9 cellular contexts compared by ENCODE assay signal in genomic region chr17:2011421-2012371, GRCh38. TPM values are rescaled to one million over a fixed set of nuclear protein-coding genes. Genes with fewer than 3 reads are reported as not detected.
DNase-seq lines count a peak whose midpoint lies in the region; ATAC-seq and TF ChIP-seq lines count a peak whose summit lies in the region.
"Had no signal": no experiment of that assay in that cellular context is flagged by ENCODE, and none has a peak within 500 bp of the region (broad histone marks: within the 10 kb centered on the region; RNA-seq: fewer than 3 reads in every experiment).

No MANE protein-coding gene starts in this region.

- H2AFZ ChIP-seq in OCI-LY7 (ENCODE audit: low read length) = no peak overlapping the region

- peak overlapping the region; percentile 62 for H3K9ac ChIP-seq in NT2/D1 (ENCODE audit: insufficient read length, low read depth)

- H4K20me1 ChIP-seq in OCI-LY7 (ENCODE audit: insufficient read depth, low read length) = no peaks in the 10 kb centered on the region

- H3K4me3 ChIP-seq in NT2/D1 (ENCODE audit: insufficient read length, low read depth) = peak overlapping the region; percentile 4
- H3K4me3 ChIP-seq in fibroblast of mammary gland (ENCODE audit: control insufficient read depth, low read depth, low read length) = no peak overlapping the region
- H3K4me3 ChIP-seq in psoas muscle = peak overlapping the region; percentile 41
- H3K4me3 ChIP-seq in OCI-LY7 (ENCODE audit: low read depth, low read length, poor library complexity, severe bottlenecking) = no peak overlapping the region

- TF ChIP-seq CTCF in fibroblast of mammary gland (conservative IDR thresholded peaks at IDR 0.05; ENCODE audit: control insufficient read depth, insufficient read depth, low read depth, low read length) = no peak
- TF ChIP-seq CTCF in psoas muscle (IDR thresholded peaks at IDR 0.05) = no peak
- no peak for TF ChIP-seq CTCF in OCI-LY7 (conservative IDR thresholded peaks at IDR 0.05; ENCODE audit: low read length)

- WGBS in psoas muscle, 3 donors = 13 to 16% (median 14%) methylated on average over 23 of the region's 23 CpGs

- no TSS peak for BruUV-seq in OCI-LY7 (replicated peaks; lab: Mats Ljungman, UMichigan)

- H3K36me3 ChIP-seq in NT2/D1 (ENCODE audit: insufficient read depth, insufficient read length, low read length) = no peaks in the 10 kb centered on the region
- H3K36me3 ChIP-seq in psoas muscle (ENCODE audit: insufficient read depth in 1 of 2, low read depth in 1 of 2) = no peaks in the 10 kb centered on the region
- no peaks in the 10 kb centered on the region for H3K36me3 ChIP-seq in OCI-LY7 (ENCODE audit: insufficient read depth, low read length)

- H3K9me2 ChIP-seq in OCI-LY7 (ENCODE audit: insufficient read depth, low read length) = no peaks in the 10 kb centered on the region

- no peak overlapping the region for H3K4me2 ChIP-seq in OCI-LY7 (ENCODE audit: low read length)

- peak; percentile 85 for DNase-seq in ELF-1 (ENCODE audit: low read depth, low spot score)
- DNase-seq in NT2/D1 (ENCODE audit: low read depth, low spot score) = no peak
- DNase-seq in fibroblast of mammary gland (ENCODE audit: low read depth) = peak; percentile 49
- DNase-seq in psoas muscle = peak; percentile 53 to 64
- no peak for DNase-seq in OCI-LY7 (ENCODE audit: low spot score)
- DNase-seq in NCI-H526 treated with DMSO at 0.1 percent for 48 hours (lab: John Stamatoyannopoulos, UW) = no peak
- DNase-seq in stimulated activated CD8-positive, alpha-beta memory T cell treated with anti-CD3 and anti-CD28 coated beads, Interleukin-4, amount 100 ng/mL, for 48 hours = no peak
- no peak for DNase-seq in DMS53 treated with DMSO at 0.1 percent for 48 hours (lab: John Stamatoyannopoulos, UW; ENCODE audit: unreplicated experiment)
- DNase-seq: SW 1271 had no signal

- H3K27me3 ChIP-seq in NT2/D1 (ENCODE audit: insufficient read depth, insufficient read length) (no peaks in the 10 kb centered on the region), psoas muscle (ENCODE audit: insufficient read depth in 3 of 3, low read length in 2 of 3) (no peaks in the 10 kb centered on the region)

- POLR2A ChIA-PET in OCI-LY7 (lab: Charles Lee) = interaction anchor here (0.6 kb wide), 1 partner anchor 292 kb away, joined by 4 read pairs; no protein-coding TSS in a partner anchor

- H3K79me2 ChIP-seq in OCI-LY7 (ENCODE audit: insufficient read depth, low read depth, low read length) = no peaks in the 10 kb centered on the region

- H3K4me1 ChIP-seq in NT2/D1 (ENCODE audit: insufficient read depth, insufficient read length) (peaks cover 17% of the 10 kb centered on the region), psoas muscle (peaks cover 5% of the 10 kb centered on the region), OCI-LY7 (ENCODE audit: insufficient read depth, low read length, poor library complexity, severe bottlenecking) (no peaks in the 10 kb centered on the region)

- intact Hi-C loops in psoas muscle (cut with DNase I) (no loop called here), OCI-LY7 (cut with micrococcal nuclease; ENCODE audit: unreplicated experiment) (no loop called here)

- H3K27ac ChIP-seq in psoas muscle (peak overlapping the region; percentile 54), OCI-LY7 (ENCODE audit: low read depth, low read length, poor library complexity, severe bottlenecking) (no peak overlapping the region)

- ATAC-seq in psoas muscle = peak; percentile 55 to 66 (median 58)

- peaks cover 9% of the 10 kb centered on the region for H3K9me3 ChIP-seq in NT2/D1 (ENCODE audit: insufficient read depth, low read length)
- H3K9me3 ChIP-seq in psoas muscle = no peaks in the 10 kb centered on the region
- no peaks in the 10 kb centered on the region for H3K9me3 ChIP-seq in OCI-LY7 (ENCODE audit: low read length)

- CTCF ChIA-PET in OCI-LY7 (lab: Charles Lee; ENCODE audit: unreplicated experiment) = no interaction called here

RNA-seq across cellular contexts. Expression of gene RTN4RL1, which starts 13.4 kb away (rescaled TPM):
- total RNA-seq in psoas muscle = 1 to 10 TPM in 2 of 4 donors, under 1 TPM in 2; 0.65 to 1.7 (median 1.2) TPM
- 1 to 10 TPM in 1 of 3 donors, under 1 TPM in 2; 0.44 to 1.8 (median 0.70) TPM for polyA plus RNA-seq in psoas muscle
- not detected in 2 replicates for total RNA-seq in OCI-LY7 (2014; rRNA removed; shearing (Covaris generic))
- total RNA-seq in OCI-LY7 (2022) = not detected in 2 replicates

RNA-seq across cellular contexts. Expression of gene DPH1, which starts 18.3 kb away (rescaled TPM):
- total RNA-seq in psoas muscle (10 to 100 TPM; 36.9 to 73.4 (median 45.5) TPM), OCI-LY7 (2022) (35.1 and 42.6 TPM in 2 replicates)
- 10 to 100 TPM; 13.5 to 51.9 (median 39.2) TPM for polyA plus RNA-seq in psoas muscle
- 26.5 and 30.4 TPM in 2 replicates for total RNA-seq in OCI-LY7 (2014; rRNA removed; shearing (Covaris generic))

RNA-seq across cellular contexts. Expression of gene OVCA2, which starts 30.1 kb away (rescaled TPM):
- total RNA-seq in psoas muscle (10 to 100 TPM; 10.1 to 23.0 (median 15.2) TPM), OCI-LY7 (2022) (18.2 and 21.9 TPM in 2 replicates)
- 10 to 100 TPM; 29.2 to 66.1 (median 33.4) TPM for polyA plus RNA-seq in psoas muscle
- total RNA-seq in OCI-LY7 (2014; rRNA removed; shearing (Covaris generic)) = 18.8 and 24.0 TPM in 2 replicates

RNA-seq across cellular contexts. Expression of gene HIC1, which starts 43.2 kb away (rescaled TPM):
- total RNA-seq in psoas muscle (10 to 100 TPM in 1 of 4 donors, 1 to 10 TPM in 3; 4.3 to 12.6 (median 9.4) TPM), OCI-LY7 (2022) (0.32 TPM in 1 of 2 replicates, not detected in the other)
- 1 to 10 TPM; 2.0 to 3.5 (median 2.1) TPM for polyA plus RNA-seq in psoas muscle
- total RNA-seq in OCI-LY7 (2014; rRNA removed; shearing (Covaris generic)) = 0.19 TPM in 1 of 2 replicates, not detected in the other

Comparison
In these comparisons a context has a peak if more than half of its experiments do, and no peak if none do; other contexts are left out.
1. DNase-seq: peak in ELF-1 (single experiment), fibroblast of mammary gland (single experiment) and psoas muscle (2 of 2); none in NT2/D1 (single experiment), OCI-LY7 (single experiment), NCI-H526 treated with DMSO at 0.1 percent for 48 hours (single experiment), stimulated activated CD8-positive, alpha-beta memory T cell treated with anti-CD3 and anti-CD28 coated beads, Interleukin-4, amount 100 ng/mL, for 48 hours (single experiment) and DMS53 treated with DMSO at 0.1 percent for 48 hours (single experiment).
2. H3K4me3 ChIP-seq: peak in NT2/D1 (single experiment) and psoas muscle (single experiment); none in fibroblast of mammary gland (single experiment) and OCI-LY7 (single experiment).